1 cellular context compared by ENCODE assay signal in genomic region chr10:95327367-95327766, GRCh38.
TF ChIP-seq lines count a peak whose summit lies in the region.

No MANE protein-coding gene starts in this region.

TF ChIP-seq in HepG2, 621 proteins besides CTCF, POLR2A, EP300 and RAD21 (continued from another document):
- TF ChIP-seq ZBTB46 (CRISPR knock-in tag; IDR thresholded peaks at IDR 0.05; ENCODE audit: borderline replicate concordance) = no peak
- TF ChIP-seq CENPT (CRISPR knock-in tag; IDR thresholded peaks at IDR 0.05; ENCODE audit: low read depth) = no peak
TF ChIP-seq in HepG2: peak in this region for 1.
